ENCODE assay signal across 1 cellular context in the genomic region with DNA sequence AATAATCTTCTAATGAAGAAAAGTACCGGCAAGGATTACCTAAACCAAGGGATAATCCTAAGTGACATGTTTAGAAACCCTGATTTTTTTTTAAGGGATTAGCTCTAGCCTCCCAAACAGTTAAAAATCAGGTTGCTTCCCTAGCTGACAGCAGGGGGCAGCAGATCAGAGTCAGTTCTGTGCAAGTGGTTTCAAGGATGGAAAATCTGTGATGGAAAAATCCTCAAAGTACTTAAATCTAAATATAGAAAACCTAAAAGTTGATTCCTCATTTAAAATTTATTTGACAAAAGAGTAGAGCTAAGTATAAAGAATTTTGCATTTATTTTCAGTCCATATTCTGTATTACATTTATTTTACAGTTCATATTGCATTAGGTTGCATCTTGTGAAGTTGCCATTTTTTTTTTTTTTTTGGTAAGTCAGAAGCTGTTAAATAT.
TF ChIP-seq lines count a peak whose summit lies in the region.

No MANE protein-coding gene starts in this region.

TF ChIP-seq in GM12878, 131 proteins besides CTCF, POLR2A, EP300 and RAD21 (continued from another document):
- TF ChIP-seq ZNF384 (IDR thresholded peaks at IDR 0.05; ENCODE audit: borderline replicate concordance, low read depth, low read length) (peak; percentile 11; the same call in 1 of the 2 replicates), ASH2L (IDR thresholded peaks at IDR 0.05; ENCODE audit: borderline replicate concordance, low read depth) (no peak), ATF2 (IDR thresholded peaks at IDR 0.05; ENCODE audit: low read length) (0 out of 2 replicates have a peak, but pooled peaks have one; percentile 30), BHLHE40 (IDR thresholded peaks at IDR 0.05; ENCODE audit: borderline replicate concordance in 1 of 2, low read depth in 2 of 2, low read length in 1 of 2) (no peak)
